In the genomic region with DNA sequence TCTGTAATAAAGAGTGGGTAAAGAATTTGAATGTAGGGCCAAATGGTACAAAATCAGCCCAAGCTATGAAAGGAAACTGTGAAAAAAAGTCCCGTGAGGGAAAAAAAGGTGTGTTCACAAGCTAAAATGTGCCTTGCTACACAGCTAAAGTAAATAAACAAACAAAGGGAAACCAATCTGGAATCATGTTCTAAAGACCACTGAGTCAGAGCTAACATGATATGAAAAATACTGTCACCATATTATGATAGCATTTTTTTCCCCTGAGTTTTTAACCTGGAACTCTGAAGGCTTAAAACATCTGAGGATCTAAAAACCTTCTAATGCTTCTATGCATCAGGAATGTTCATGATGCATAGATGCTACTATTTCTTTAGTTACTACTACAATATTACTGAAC, we compare ENCODE assay signal across 27 cellular contexts. TPM values are rescaled to one million over a fixed set of nuclear protein-coding genes. Genes with fewer than 3 reads are reported as not detected.
"Had no signal": no experiment of that assay in that cellular context is flagged by ENCODE, and none has a peak within 500 bp of the region (broad histone marks: within the 10 kb centered on the region; RNA-seq: fewer than 3 reads in every experiment).

No MANE protein-coding gene starts in this region.

- DNase-seq: activated B cell treated with CpG ODN at 0.5 μM for 24 hours; activated CD4-positive, alpha-beta memory T cell treated with anti-CD3 and anti-CD28 coated beads, Interleukin-2, amount 10 ng/mL, durations not matched to agents 7 days and 5 days; activated CD4-positive, alpha-beta T cell treated with anti-CD3 and anti-CD28 coated beads, Interleukin-2, amount 10 ng/mL, durations not matched to agents 7 days and 5 days; activated gamma-delta T cell; activated naive CD4-positive, alpha-beta T cell treated with anti-CD3 and anti-CD28 coated beads for 36 hours; activated T-cell treated with anti-CD3 and anti-CD28 coated beads for 4 hours; activated T-cell treated with anti-CD3 and anti-CD28 coated beads, Interleukin-2, amount 50 U/mL, for 48 hours; aorta; KG1; MV-4-11; NCI-H1092 treated with DMSO at 0.1 percent for 48 hours; NCI-H1417 treated with DMSO at 0.1 percent for 48 hours; NCI-H1694; NCI-H2029; NCI-H2107; NCI-H2171 treated with DMSO at 0.1 percent for 48 hours; NCI-H226; NCI-H82; SIG-M5; T-helper 17 cell; T-helper 9 cell had no signal

- ATAC-seq: activated T-helper 17 cell treated with anti-CD3 and anti-CD28 coated beads, Interleukin-2, amount 50 U/mL, for 72 hours; T-helper 17 cell had no signal

- H3K4me3 ChIP-seq: cardiac muscle cell had no signal

RNA-seq across cellular contexts. Expression of gene SCN1A, which starts 58.8 kb away (rescaled TPM):
- total RNA-seq: activated B cell treated with CpG ODN at 0.5 μM for 24 hours; activated CD4-positive, alpha-beta memory T cell treated with anti-CD3 and anti-CD28 coated beads, Interleukin-2, amount 10 ng/mL, durations not matched to agents 7 days and 5 days; activated CD4-positive, alpha-beta T cell treated with anti-CD3 and anti-CD28 coated beads, Interleukin-2, amount 10 ng/mL, durations not matched to agents 7 days and 5 days; activated CD8-positive, alpha-beta memory T cell treated with anti-CD3 and anti-CD28 coated beads for 36 hours; activated naive CD4-positive, alpha-beta T cell treated with anti-CD3 and anti-CD28 coated beads for 36 hours; activated T-helper 17 cell treated with anti-CD3 and anti-CD28 coated beads, Interleukin-2, amount 50 U/mL, for 72 hours; aorta; MCF 10A; OCI-LY7; RPMI7951; T-helper 17 cell had no signal
- polyA plus RNA-seq: aorta, cardiac muscle cell had no signal
